ENCODE assay signal across 8 cellular contexts in genomic region chr22:34111210-34111824, GRCh38.
DNase-seq lines count a peak whose midpoint lies in the region; ATAC-seq, FAIRE-seq and TF ChIP-seq lines count a peak whose summit lies in the region.

No MANE protein-coding gene starts in this region.

- H3K27me3 ChIP-seq in right atrium auricular region (no peaks in the 10 kb centered on the region), spleen (replicated peaks in 1 of 7) (peaks cover 0 to 10% (median 0%) of the 10 kb centered on the region in 7 donors)

- FAIRE-seq in HTR-8/SVneo (lab: Jason Lieb, UNC): no peak

- H3K27ac Mint-ChIP-seq in activated CD4-positive, alpha-beta T cell treated with anti-CD3 and anti-CD28 coated beads, Interleukin-2, amount 10 ng/mL, durations not matched to agents 7 days and 5 days: no peak overlapping the region

- POLR2A ChIA-PET in activated CD4-positive, alpha-beta T cell treated with anti-CD3 and anti-CD28 coated beads, Interleukin-2, amount 10 ng/mL, durations not matched to agents 7 days and 5 days (lab: Charles Lee): no interaction called here

- no peak overlapping the region for H3K4me3 ChIP-seq in right atrium auricular region
- no peak overlapping the region for H3K4me3 ChIP-seq in spleen

- no peaks in the 10 kb centered on the region for H3K27me3 Mint-ChIP-seq in activated CD4-positive, alpha-beta T cell treated with anti-CD3 and anti-CD28 coated beads, Interleukin-2, amount 10 ng/mL, durations not matched to agents 7 days and 5 days

- no peaks in the 10 kb centered on the region for H3K9me3 Mint-ChIP-seq in activated CD4-positive, alpha-beta T cell treated with anti-CD3 and anti-CD28 coated beads, Interleukin-2, amount 10 ng/mL, durations not matched to agents 7 days and 5 days

- H3K36me3 ChIP-seq in right atrium auricular region: no peaks in the 10 kb centered on the region
- H3K36me3 ChIP-seq in spleen: no peaks in the 10 kb centered on the region

- H3K9me3 ChIP-seq in right atrium auricular region: no peaks in the 10 kb centered on the region
- no peaks in the 10 kb centered on the region for H3K9me3 ChIP-seq in spleen

- H3K27ac ChIP-seq in right atrium auricular region (no peak overlapping the region), spleen (no peak overlapping the region)

- no peaks in the 10 kb centered on the region for H3K36me3 Mint-ChIP-seq in activated CD4-positive, alpha-beta T cell treated with anti-CD3 and anti-CD28 coated beads, Interleukin-2, amount 10 ng/mL, durations not matched to agents 7 days and 5 days (ENCODE audit: low read depth)

- 7 to 14% (median 9%) methylated on average over 4 to 7 of the region's 7 CpGs for WGBS in spleen, 5 donors

- H3K4me1 Mint-ChIP-seq in activated CD4-positive, alpha-beta T cell treated with anti-CD3 and anti-CD28 coated beads, Interleukin-2, amount 10 ng/mL, durations not matched to agents 7 days and 5 days: no peaks in the 10 kb centered on the region

- TF ChIP-seq POLR2A in spleen (IDR thresholded peaks at IDR 0.05): no peak

- CTCF ChIA-PET in activated CD4-positive, alpha-beta T cell treated with anti-CD3 and anti-CD28 coated beads, Interleukin-2, amount 10 ng/mL, durations not matched to agents 7 days and 5 days (lab: Charles Lee): interaction anchor here (1.0 kb wide), 1 partner anchor 28 kb away, joined by 3 read pairs; no protein-coding TSS in a partner anchor

- TF ChIP-seq CTCF in right atrium auricular region (IDR thresholded peaks at IDR 0.05): peak; percentile 55 to 76
- peak in 10 of 11 experiments; percentile 10 to 71 (median 56) for TF ChIP-seq CTCF in spleen (IDR thresholded peaks at IDR 0.05 in 8 of 11, conservative IDR thresholded peaks at IDR 0.05 in 3 of 11)

- H3K4me3 Mint-ChIP-seq in activated CD4-positive, alpha-beta T cell treated with anti-CD3 and anti-CD28 coated beads, Interleukin-2, amount 10 ng/mL, durations not matched to agents 7 days and 5 days: no peak overlapping the region

- intact Hi-C loops in spleen (cut with DNase I; ENCODE audit: low total_unique reads): loop anchor here (10.0 kb wide), 1 partner anchor 817 kb away; no protein-coding TSS in a partner anchor

- H3K4me1 ChIP-seq in right atrium auricular region (no peaks in the 10 kb centered on the region), spleen (no peaks in the 10 kb centered on the region)

- ATAC-seq in GM18868 (IDR thresholded peaks at IDR 0.05; ENCODE audit: unreplicated experiment): no peak

- peak; percentile 4 for DNase-seq in NCI-H748 (lab: John Stamatoyannopoulos, UW; ENCODE audit: unreplicated experiment)
- DNase-seq in NCI-H748 treated with DMSO at 0.1 percent for 48 hours (lab: John Stamatoyannopoulos, UW): no peak
- DNase-seq in HTR-8/SVneo (ENCODE audit: insufficient read length, low spot score): peak; percentile 2
- DNase-seq in activated CD4-positive, alpha-beta T cell treated with anti-CD3 and anti-CD28 coated beads, Interleukin-2, amount 10 ng/mL, durations not matched to agents 7 days and 5 days: peak; percentile 13
- peak; percentile 59 for DNase-seq in right atrium auricular region (ENCODE audit: low spot score)
- no peak for DNase-seq in spleen
- no peak for DNase-seq in GDM1 (lab: John Stamatoyannopoulos, UW)

Comparison
In these comparisons a context has a peak if more than half of its experiments do, and no peak if none do; other contexts are left out.
1. DNase-seq: peak in NCI-H748 (single experiment), HTR-8/SVneo (single experiment), activated CD4-positive, alpha-beta T cell treated with anti-CD3 and anti-CD28 coated beads, Interleukin-2, amount 10 ng/mL, durations not matched to agents 7 days and 5 days (single experiment) and right atrium auricular region (single experiment); none in NCI-H748 treated with DMSO at 0.1 percent for 48 hours (single experiment), spleen (single experiment) and GDM1 (single experiment).